In the genomic region with DNA sequence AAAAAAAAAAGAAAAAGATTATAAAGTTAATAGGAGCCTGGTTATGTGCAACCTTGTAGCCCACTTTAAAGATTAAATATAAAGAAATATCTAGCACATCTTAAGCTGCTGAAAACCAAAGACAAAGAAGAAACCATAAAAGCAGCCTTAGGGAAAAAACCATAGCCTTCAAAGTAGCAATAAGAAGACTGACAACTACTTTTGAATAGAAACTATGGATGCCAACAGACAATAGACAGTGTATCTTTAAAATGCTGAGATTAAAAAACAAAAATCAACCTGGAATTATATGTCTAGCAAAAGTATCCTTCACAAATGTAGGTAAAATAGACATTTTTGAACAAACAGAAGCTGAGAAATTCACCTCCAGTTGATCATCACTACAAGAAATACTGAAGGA, we compare ENCODE assay signal across 16 cellular contexts. TPM values are rescaled to one million over a fixed set of nuclear protein-coding genes. Genes with fewer than 3 reads are reported as not detected.
A peak's percentile ranks its signal among the peaks of the same experiment; 100 is the strongest.
DNase-seq lines count a peak whose midpoint lies in the region; ATAC-seq and TF ChIP-seq lines count a peak whose summit lies in the region.
"Had no signal": no experiment of that assay in that cellular context is flagged by ENCODE, and none has a peak within 500 bp of the region (broad histone marks: within the 10 kb centered on the region; RNA-seq: fewer than 3 reads in every experiment).

No MANE protein-coding gene starts in this region.

- H3K4me1 Mint-ChIP-seq in WTC11 (peaks cover 16% of the 10 kb centered on the region), nephron progenitor cell (peaks cover 23% of the 10 kb centered on the region)

- H3K4me1 ChIP-seq in HCT116 (ENCODE audit: control insufficient read depth in 1 of 2, insufficient read depth in 2 of 2, low read length in 2 of 2) (peaks cover 0 to 7% of the 10 kb centered on the region in 2 experiments; a peak in 2 of 4 replicates), osteoblast (ENCODE audit: insufficient read depth, low read length) (no peaks in the 10 kb centered on the region), spleen (peaks cover 0 to 29% (median 14%) of the 10 kb centered on the region in 6 donors)

- no peak overlapping the region for H3K4me3 ChIP-seq in HCT116 (replicated peaks in 1 of 2; ENCODE audit: low read depth in 1 of 2, low read length in 2 of 2)
- H3K4me3 ChIP-seq in osteoblast (ENCODE audit: insufficient read depth, low read length) = no peak overlapping the region
- no peak overlapping the region for H3K4me3 ChIP-seq in spleen
- H3K4me3 ChIP-seq in H7 (ENCODE audit: insufficient read depth, low read depth, low read length) = no peak overlapping the region
- H3K4me3 ChIP-seq: GM23248 had no signal

- H3K4me3 Mint-ChIP-seq in WTC11 (no peak overlapping the region), nephron progenitor cell (no peak overlapping the region)
- H3K4me3 Mint-ChIP-seq: CD4-positive, alpha-beta T cell had no signal

- in situ Hi-C loops in ACHN (cut with HindIII; ENCODE audit: low pct_ligation_motif_present, low pct_unique_long_range_greater_than_20kb, low sequenced_read_pairs) = no loop called here

- TF ChIP-seq CTCF in HCT116 (IDR thresholded peaks at IDR 0.05 in 2 of 3, conservative IDR thresholded peaks at IDR 0.05 in 1 of 3; ENCODE audit: borderline replicate concordance in 1 of 3, insufficient read depth in 1 of 3, low read depth in 2 of 3, low read length in 2 of 3) (no peak), WTC11 (IDR thresholded peaks at IDR 0.05) (no peak), osteoblast (IDR thresholded peaks at IDR 0.05; ENCODE audit: extremely low read depth, low read depth, low read length) (no peak), spleen (IDR thresholded peaks at IDR 0.05 in 8 of 11, conservative IDR thresholded peaks at IDR 0.05 in 3 of 11) (no peak), nephron progenitor cell (IDR thresholded peaks at IDR 0.05) (no peak)

- peaks cover 6% of the 10 kb centered on the region for H3K36me3 Mint-ChIP-seq in WTC11
- peaks cover 9% of the 10 kb centered on the region for H3K36me3 Mint-ChIP-seq in nephron progenitor cell (ENCODE audit: low read depth)

- peaks cover 3 to 4% of the 10 kb centered on the region in 2 experiments; a peak in 2 of 4 replicates for H3K9me3 ChIP-seq in HCT116 (ENCODE audit: control insufficient read depth in 1 of 2, insufficient read depth in 1 of 2, low read depth in 1 of 2, low read length in 2 of 2)
- H3K9me3 ChIP-seq in osteoblast (ENCODE audit: low read depth, low read length) = peaks cover 6% of the 10 kb centered on the region
- H3K9me3 ChIP-seq in spleen = peaks cover 0 to 17% (median 9%) of the 10 kb centered on the region in 8 donors

- no peak overlapping the region for H2AFZ ChIP-seq in HCT116 (ENCODE audit: low read depth, low read length, poor library complexity, severe bottlenecking)
- no peak overlapping the region for H2AFZ ChIP-seq in osteoblast (ENCODE audit: low read length)
- H2AFZ ChIP-seq: GM23248 had no signal

- no peak for TF ChIP-seq RAD21 in HCT116 (IDR thresholded peaks at IDR 0.05; ENCODE audit: low read depth)

- H4K20me1 ChIP-seq in HCT116 (ENCODE audit: insufficient read depth) (no peaks in the 10 kb centered on the region), osteoblast (ENCODE audit: insufficient read depth, low read length) (no peaks in the 10 kb centered on the region)

- intact Hi-C loops in HCT116 (cut with micrococcal nuclease) = loop anchor here (1.0 kb wide), 1 partner anchor 365 kb away; no protein-coding TSS in a partner anchor
- intact Hi-C loops in spleen (cut with DNase I; ENCODE audit: low total_unique reads) = no loop called here

- BruUV-seq in HCT116 (replicated peaks; lab: Mats Ljungman, UMichigan) = no TSS peak

- H3K9ac ChIP-seq in HCT116 (ENCODE audit: low read length) = no peak overlapping the region
- H3K9ac ChIP-seq: GM23248, KMS-11 had no signal

- H3K79me2 ChIP-seq in HCT116 (ENCODE audit: insufficient read depth, low read length) (no peaks in the 10 kb centered on the region), osteoblast (ENCODE audit: insufficient read depth, low read length) (no peaks in the 10 kb centered on the region)

- no peak for TF ChIP-seq POLR2A in HCT116 (IDR thresholded peaks at IDR 0.05; ENCODE audit: borderline replicate concordance, extremely low read depth, insufficient read depth, insufficient read length)
- no peak for TF ChIP-seq POLR2A in spleen (IDR thresholded peaks at IDR 0.05)

- H3K27ac Mint-ChIP-seq in WTC11 (no peak overlapping the region), nephron progenitor cell (no peak overlapping the region)
- H3K27ac Mint-ChIP-seq: CD4-positive, alpha-beta T cell had no signal

- no peaks in the 10 kb centered on the region for H3K9me2 ChIP-seq in HCT116 (ENCODE audit: insufficient read depth)

- ATAC-seq in HCT116 (no peak), WTC11 (no peak)

- H3K36me3 ChIP-seq in HCT116 (ENCODE audit: control insufficient read depth in 1 of 2, insufficient read depth in 2 of 2, low read length in 2 of 2) (no peaks in the 10 kb centered on the region), osteoblast (ENCODE audit: insufficient read depth, low read length) (no peaks in the 10 kb centered on the region), spleen (no peaks in the 10 kb centered on the region), H7 (replicated peaks; ENCODE audit: control insufficient read depth, insufficient read depth, low read length) (no peaks in the 10 kb centered on the region)

- RAD21 ChIA-PET in HCT116 (lab: Charles Lee; ENCODE audit: low non-redundant PET in 1 of 2, low total read pairs in 2 of 2, uncharacterized antibody in 2 of 2, unreplicated experiment in 2 of 2) = no interaction called here

- no peaks in the 10 kb centered on the region for H3K27me3 ChIP-seq in HCT116 (ENCODE audit: insufficient read depth, low read length)
- peaks cover 34% of the 10 kb centered on the region for H3K27me3 ChIP-seq in osteoblast (ENCODE audit: insufficient read depth, low read length)
- peaks cover 0 to 26% (median 17%) of the 10 kb centered on the region in 7 donors for H3K27me3 ChIP-seq in spleen (replicated peaks in 1 of 7)
- peaks cover 24% of the 10 kb centered on the region for H3K27me3 ChIP-seq in H7 (ENCODE audit: control insufficient read depth, insufficient read depth, low read length)

- H3K27ac ChIP-seq in HCT116 (ENCODE audit: low read depth, low read length) (no peak overlapping the region), osteoblast (ENCODE audit: low read depth, low read length) (no peak overlapping the region), spleen (no peak overlapping the region)
- H3K27ac ChIP-seq: C4-2B, GM23248, KMS-11 had no signal

- H3K4me2 ChIP-seq in HCT116 (ENCODE audit: low read length) (no peak overlapping the region), osteoblast (ENCODE audit: insufficient read depth, low read length) (no peak overlapping the region)
- H3K4me2 ChIP-seq: KMS-11 had no signal

- H3K27me3 Mint-ChIP-seq in WTC11 (ENCODE audit: low read depth) (peaks cover 79% of the 10 kb centered on the region), nephron progenitor cell (ENCODE audit: low read depth, poor library complexity) (peaks cover 77% of the 10 kb centered on the region)

- peaks cover 11% of the 10 kb centered on the region for H3K9me3 Mint-ChIP-seq in WTC11
- H3K9me3 Mint-ChIP-seq in nephron progenitor cell = peaks cover 28% of the 10 kb centered on the region

- peak; percentile 27 for DNase-seq in ACHN
- DNase-seq in HCT116 (ENCODE audit: low read depth, low spot score) = no peak
- DNase-seq in WTC11 (ENCODE audit: low spot score) = no peak
- peak; percentile 35 for DNase-seq in osteoblast (ENCODE audit: insufficient read length, low spot score, missing footprints)
- DNase-seq in spleen = no peak
- DNase-seq in H7 = no peak
- no peak for DNase-seq in nephron progenitor cell
- DNase-seq: AML-193; CD4-positive, alpha-beta T cell; DMS79 treated with DMSO at 0.1 percent for 48 hours; GF-D8; GM23248; HCEC 1CT had no signal

- CTCF ChIA-PET in HCT116 (lab: Charles Lee) (no interaction called here), WTC11 (lab: Charles Lee) (interaction anchor here (2.1 kb wide), 1 partner anchor 20 kb away, joined by 4 read pairs; no protein-coding TSS in a partner anchor)

- POLR2A ChIA-PET in HCT116 (lab: Charles Lee) (no interaction called here), WTC11 (lab: Charles Lee) (no interaction called here)

TF ChIP-seq in HCT116, 20 proteins besides CTCF, POLR2A, EP300 and RAD21:
- TF ChIP-seq CBX3 (IDR thresholded peaks at IDR 0.05; ENCODE audit: low read depth) = peak; percentile 85; the same call in 1 of the 2 replicates
- TF ChIP-seq, protein P1, sequence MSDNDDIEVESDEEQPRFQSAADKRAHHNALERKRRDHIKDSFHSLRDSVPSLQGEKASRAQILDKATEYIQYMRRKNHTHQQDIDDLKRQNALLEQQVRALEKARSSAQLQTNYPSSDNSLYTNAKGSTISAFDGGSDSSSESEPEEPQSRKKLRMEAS (IDR thresholded peaks at IDR 0.05) = no peak

TF ChIP-seq in WTC11, 78 proteins besides CTCF, POLR2A, EP300 and RAD21 (continues in another document):
- peak; percentile 94 for TF ChIP-seq ZNF317 (CRISPR knock-in tag; IDR thresholded peaks at IDR 0.05; ENCODE audit: borderline replicate concordance, low read depth)

RNA-seq across cellular contexts. Expression of a gene that starts 3.4 kb away (rescaled TPM):
- total RNA-seq in HCT116 (2021; ENCODE audit: unreplicated experiment) = 6.4 TPM
- polyA plus RNA-seq in HCT116 (2012) = 4.5 and 5.7 TPM in 2 replicates
- 3.0 to 4.0 TPM (median 3.1 TPM) in 3 replicates for total RNA-seq in WTC11 (2021)
- total RNA-seq in osteoblast = not detected in 2 replicates
- total RNA-seq in spleen = 1 to 10 TPM in 2 of 7 donors, not detected in 5; 1.0 to 1.5 TPM
- polyA plus RNA-seq in spleen = under 1 TPM; 0.20 to 0.26 (median 0.23) TPM
- total RNA-seq in H7 (2014; rRNA removed; shearing (Covaris generic)) = 0.92 and 2.0 TPM in 2 replicates
- total RNA-seq: CD4-positive, alpha-beta T cell; GM23248; H4 had no signal
- polyA plus RNA-seq: GM23248 had no signal

RNA-seq across cellular contexts. Expression of a gene that starts 24.4 kb away (rescaled TPM):
- total RNA-seq in HCT116 (2021; ENCODE audit: unreplicated experiment) (1.9 TPM), WTC11 (2021) (3.3 to 3.6 TPM (median 3.5 TPM) in 3 replicates), osteoblast (not detected in 2 replicates), spleen (1 to 10 TPM in 1 of 7 donors, not detected in 6; 1.6 TPM)
- polyA plus RNA-seq in HCT116 (2012) = not detected in 2 replicates
- under 1 TPM in 2 of 3 donors, not detected in 1; 0.09 to 0.12 TPM for polyA plus RNA-seq in spleen
- total RNA-seq in H7 (2014; rRNA removed; shearing (Covaris generic)) = 1.6 and 1.7 TPM in 2 replicates
- total RNA-seq: CD4-positive, alpha-beta T cell; GM23248 had no signal
- polyA plus RNA-seq: GM23248 had no signal

RNA-seq across cellular contexts. Expression of a gene that starts 52.9 kb away (rescaled TPM):
- total RNA-seq in HCT116 (2021; ENCODE audit: unreplicated experiment) = 12.0 TPM
- polyA plus RNA-seq in HCT116 (2012) = 6.5 and 7.2 TPM in 2 replicates
- 34.5 to 47.5 TPM (median 36.9 TPM) in 3 replicates for total RNA-seq in WTC11 (2021)
- total RNA-seq in osteoblast = 10.1 and 11.8 TPM in 2 replicates
- 10 to 100 TPM in 4 of 7 donors, 1 to 10 TPM in 3; 2.3 to 23.4 (median 10.4) TPM for total RNA-seq in spleen
- 1 to 10 TPM; 2.1 to 8.1 (median 3.0) TPM for polyA plus RNA-seq in spleen
- total RNA-seq in H7 (2014; rRNA removed; shearing (Covaris generic)) = 10.5 and 10.8 TPM in 2 replicates

Comparison
In these comparisons a context has a peak if more than half of its experiments do, and no peak if none do; other contexts are left out.
1. DNase-seq: peak in ACHN (single experiment) and osteoblast (single experiment); none in HCT116 (single experiment), WTC11 (single experiment), spleen (single experiment), H7 (single experiment) and nephron progenitor cell (single experiment).